8 cellular contexts compared by ENCODE assay signal in genomic region chr3:75579536-75579935, GRCh38.
DNase-seq lines count a peak whose midpoint lies in the region; ATAC-seq and TF ChIP-seq lines count a peak whose summit lies in the region.
"Not testable (repeated sequence)": the region's sequence is repeated elsewhere in the genome, so short reads cannot be mapped to it uniquely, and the experiment has no call there.

No MANE protein-coding gene starts in this region.

- H3K9me3 Mint-ChIP-seq in activated naive CD8-positive, alpha-beta T cell treated with anti-CD3 and anti-CD28 coated beads for 36 hours: not testable (repeated sequence)

- peak; percentile 18 for DNase-seq in WERI-Rb-1
- DNase-seq in activated naive CD8-positive, alpha-beta T cell treated with anti-CD3 and anti-CD28 coated beads for 36 hours; esophagus muscularis mucosa (ENCODE audit: extremely low spot score); left lung; ovary; testis: not testable (repeated sequence)

- H3K9ac ChIP-seq in HUES6 (ENCODE audit: low read length): not testable (repeated sequence)

- ATAC-seq in left lung: not testable (repeated sequence)

- not testable (repeated sequence) for H3K4me1 ChIP-seq in HUES6 (ENCODE audit: control insufficient read depth, insufficient read depth, low read length); left lung; ovary (ENCODE audit: insufficient read depth); testis
- H3K4me1 ChIP-seq in esophagus muscularis mucosa: peaks cover 6 to 15% (median 12%) of the 10 kb centered on the region in 4 donors

- TF ChIP-seq CTCF in C4-2B (conservative IDR thresholded peaks at IDR 0.05); WERI-Rb-1 (IDR thresholded peaks at IDR 0.05; ENCODE audit: low read depth, low read length); esophagus muscularis mucosa (IDR thresholded peaks at IDR 0.05); left lung (IDR thresholded peaks at IDR 0.05); ovary (IDR thresholded peaks at IDR 0.05); testis (IDR thresholded peaks at IDR 0.05): not testable (repeated sequence)

- 0% methylated on average over 4 of the region's 27 CpGs for WGBS in esophagus muscularis mucosa
- WGBS in ovary, 3 donors: 1 to 8% (median 4%) methylated on average over 3 to 25 of the region's 27 CpGs
- 3% methylated on average over 27 of the region's 27 CpGs; no CpG with 5 or more reads in 1 of the 2 donors for WGBS in testis, 2 donors

- intact Hi-C loops in esophagus muscularis mucosa (cut with DNase I); left lung (cut with DNase I); ovary (cut with DNase I); testis (cut with DNase I; ENCODE audit: low total_unique reads): not testable (repeated sequence)

- peak overlapping the region; percentile 59 for H3K4me3 Mint-ChIP-seq in activated naive CD8-positive, alpha-beta T cell treated with anti-CD3 and anti-CD28 coated beads for 36 hours

- H3K4me3 ChIP-seq in HUES6 (ENCODE audit: low read depth, low read length) (peak overlapping the region; percentile 60), WERI-Rb-1 (ENCODE audit: low read depth, low read length) (peak overlapping the region; percentile 57), esophagus muscularis mucosa (peak overlapping the region; percentile 58 to 65 (median 62)), left lung (peak overlapping the region; percentile 13 to 36), ovary (peak overlapping the region; percentile 43), testis (peak overlapping the region; percentile 36 to 58)

- not testable (repeated sequence) for TF ChIP-seq POLR2A in esophagus muscularis mucosa (IDR thresholded peaks at IDR 0.05; ENCODE audit: low read depth); ovary (IDR thresholded peaks at IDR 0.05); testis (IDR thresholded peaks at IDR 0.05)

- H3K36me3 Mint-ChIP-seq in activated naive CD8-positive, alpha-beta T cell treated with anti-CD3 and anti-CD28 coated beads for 36 hours: not testable (repeated sequence)

- not testable (repeated sequence) for H3K36me3 ChIP-seq in HUES6 (ENCODE audit: control insufficient read depth, insufficient read depth, low read length); WERI-Rb-1; esophagus muscularis mucosa; left lung; ovary; testis (ENCODE audit: low read depth, missing control alignments)

- TF ChIP-seq EP300 in esophagus muscularis mucosa (IDR thresholded peaks at IDR 0.05); ovary (IDR thresholded peaks at IDR 0.05): not testable (repeated sequence)

- H3K9me3 ChIP-seq in HUES6 (ENCODE audit: control insufficient read depth, insufficient read depth, low read depth, low read length); WERI-Rb-1 (ENCODE audit: severe bottlenecking); esophagus muscularis mucosa; left lung; ovary; testis: not testable (repeated sequence)

- H3K27me3 ChIP-seq in HUES6 (ENCODE audit: control insufficient read depth, insufficient read depth, low read length) (peaks cover 31% of the 10 kb centered on the region), esophagus muscularis mucosa (peaks cover 0 to 36% (median 0%) of the 10 kb centered on the region in 4 donors), left lung (peaks cover 0 to 56% of the 10 kb centered on the region in 2 donors)
- H3K27me3 ChIP-seq in WERI-Rb-1 (ENCODE audit: insufficient read depth, low read depth, severe bottlenecking); ovary; testis: not testable (repeated sequence)

- H3K27ac Mint-ChIP-seq in activated naive CD8-positive, alpha-beta T cell treated with anti-CD3 and anti-CD28 coated beads for 36 hours: not testable (repeated sequence)

- H3K4me1 Mint-ChIP-seq in activated naive CD8-positive, alpha-beta T cell treated with anti-CD3 and anti-CD28 coated beads for 36 hours: not testable (repeated sequence)

- peak overlapping the region; percentile 17; the same call in 1 of the 2 replicates for H3K27ac ChIP-seq in C4-2B
- H3K27ac ChIP-seq in HUES6 (ENCODE audit: low read depth, low read length); WERI-Rb-1; esophagus muscularis mucosa (replicated peaks in 1 of 4); left lung; ovary; testis: not testable (repeated sequence)

- peaks cover 55% of the 10 kb centered on the region for H3K27me3 Mint-ChIP-seq in activated naive CD8-positive, alpha-beta T cell treated with anti-CD3 and anti-CD28 coated beads for 36 hours
